Comparison of ENCODE assay signal across 8 cellular contexts in genomic region chr5:134905246-134905996, GRCh38. TPM values are rescaled to one million over a fixed set of nuclear protein-coding genes. Genes with fewer than 3 reads are reported as not detected.
A peak's percentile ranks its signal among the peaks of the same experiment; 100 is the strongest.
DNase-seq lines count a peak whose midpoint lies in the region; ATAC-seq lines count a peak whose summit lies in the region.

No MANE protein-coding gene starts in this region.

- H3K27me3 ChIP-seq in BLaER1 = no peaks in the 10 kb centered on the region

- peak; percentile 28 for ATAC-seq in GM19025 (IDR thresholded peaks at IDR 0.05; ENCODE audit: low read depth, unreplicated experiment)
- peak; percentile 22 for ATAC-seq in HG03378 (IDR thresholded peaks at IDR 0.05; ENCODE audit: unreplicated experiment)
- ATAC-seq in activated CD8-positive, alpha-beta T cell treated with anti-CD3 and anti-CD28 coated beads, Interleukin-2, amount 10 ng/mL, durations not matched to agents 7 days and 5 days = peak; percentile 42
- peak; percentile 25 for ATAC-seq in effector memory CD8-positive, alpha-beta T cell (replicated peaks)

- CTCF ChIA-PET in activated CD8-positive, alpha-beta T cell treated with anti-CD3 and anti-CD28 coated beads, Interleukin-2, amount 10 ng/mL, durations not matched to agents 7 days and 5 days (lab: Charles Lee) = interaction anchor here (0.6 to 4.9 kb wide), 34 partner anchors 10 to 1631 kb away, joined by 3 to 38 read pairs (median 4); partner anchors contain the start of genes C5orf24, CAMLG, CDKN2AIPNL and DDX46

- H4K20me1 ChIP-seq in BLaER1 = no peaks in the 10 kb centered on the region

- POLR2A ChIA-PET in activated CD8-positive, alpha-beta T cell treated with anti-CD3 and anti-CD28 coated beads, Interleukin-2, amount 10 ng/mL, durations not matched to agents 7 days and 5 days (lab: Charles Lee) = interaction anchor here (0.7 to 2.4 kb wide), 22 partner anchors 12 to 679 kb away, joined by 3 to 19 read pairs (median 7); partner anchors contain the start of genes C5orf24, CAMLG, DDX46 and PPP2CA

- peak overlapping the region; percentile 89 for H3K4me3 ChIP-seq in BLaER1

- H3K27ac ChIP-seq in BLaER1 = peak overlapping the region; percentile 99

- H3K9ac ChIP-seq in BLaER1 = peak overlapping the region; percentile 96

- peaks cover 33% of the 10 kb centered on the region for H3K4me1 Mint-ChIP-seq in activated CD8-positive, alpha-beta T cell treated with anti-CD3 and anti-CD28 coated beads, Interleukin-2, amount 10 ng/mL, durations not matched to agents 7 days and 5 days (ENCODE audit: low read depth)
- peaks cover 3 to 5% of the 10 kb centered on the region in 2 donors for H3K4me1 Mint-ChIP-seq in effector memory CD8-positive, alpha-beta T cell (ENCODE audit: low read depth in 2 of 2)

- peaks cover 29% of the 10 kb centered on the region for H3K36me3 ChIP-seq in BLaER1

- peak overlapping the region; percentile 78 for H3K4me2 ChIP-seq in BLaER1

- DNase-seq in NCI-H774 (lab: John Stamatoyannopoulos, UW) (peak; percentile 62), mesenteric fat pad (ENCODE audit: low spot score) (peak; percentile 91)
- peak; percentile 75 for DNase-seq in activated CD8-positive, alpha-beta T cell treated with anti-CD3 and anti-CD28 coated beads, Interleukin-2, amount 10 ng/mL, durations not matched to agents 7 days and 5 days
- peak; percentile 51 to 73 (median 55) for DNase-seq in effector memory CD8-positive, alpha-beta T cell
- peak; percentile 51 for DNase-seq in stimulated activated CD8-positive, alpha-beta memory T cell treated with anti-CD3 and anti-CD28 coated beads, Interleukin-15, amount 100 ng/mL, for 24 hours (ENCODE audit: low read depth)

- no peaks in the 10 kb centered on the region for H3K27me3 Mint-ChIP-seq in activated CD8-positive, alpha-beta T cell treated with anti-CD3 and anti-CD28 coated beads, Interleukin-2, amount 10 ng/mL, durations not matched to agents 7 days and 5 days (ENCODE audit: low read depth)
- H3K27me3 Mint-ChIP-seq in effector memory CD8-positive, alpha-beta T cell = no peaks in the 10 kb centered on the region

- peaks cover 52% of the 10 kb centered on the region for H3K4me1 ChIP-seq in BLaER1

- peak overlapping the region; percentile 98 for H3K27ac Mint-ChIP-seq in activated CD8-positive, alpha-beta T cell treated with anti-CD3 and anti-CD28 coated beads, Interleukin-2, amount 10 ng/mL, durations not matched to agents 7 days and 5 days
- peak overlapping the region; percentile 93 to 98 for H3K27ac Mint-ChIP-seq in effector memory CD8-positive, alpha-beta T cell

- no peaks in the 10 kb centered on the region for H3K9me3 Mint-ChIP-seq in activated CD8-positive, alpha-beta T cell treated with anti-CD3 and anti-CD28 coated beads, Interleukin-2, amount 10 ng/mL, durations not matched to agents 7 days and 5 days (ENCODE audit: insufficient read depth)
- H3K9me3 Mint-ChIP-seq in effector memory CD8-positive, alpha-beta T cell = no peaks in the 10 kb centered on the region

- no peaks in the 10 kb centered on the region for H3K9me3 ChIP-seq in BLaER1

- peaks cover 23% of the 10 kb centered on the region for H3K36me3 Mint-ChIP-seq in activated CD8-positive, alpha-beta T cell treated with anti-CD3 and anti-CD28 coated beads, Interleukin-2, amount 10 ng/mL, durations not matched to agents 7 days and 5 days (ENCODE audit: low read depth)
- H3K36me3 Mint-ChIP-seq in effector memory CD8-positive, alpha-beta T cell (ENCODE audit: insufficient read depth) = peaks cover 43% of the 10 kb centered on the region

- H3K4me3 Mint-ChIP-seq in activated CD8-positive, alpha-beta T cell treated with anti-CD3 and anti-CD28 coated beads, Interleukin-2, amount 10 ng/mL, durations not matched to agents 7 days and 5 days = peak overlapping the region; percentile 94
- peak overlapping the region; percentile 90 to 93 for H3K4me3 Mint-ChIP-seq in effector memory CD8-positive, alpha-beta T cell

RNA-seq across cellular contexts. Expression of gene PCBD2, which starts 0.5 kb away (rescaled TPM):
- total RNA-seq in activated CD8-positive, alpha-beta T cell treated with anti-CD3 and anti-CD28 coated beads, Interleukin-2, amount 10 ng/mL, durations not matched to agents 7 days and 5 days = 10 to 100 TPM; 11.3 to 14.4 TPM
- 10.7 TPM for total RNA-seq in mesenteric fat pad

RNA-seq across cellular contexts. Expression of gene TXNDC15, which starts 31.2 kb away (rescaled TPM):
- total RNA-seq in activated CD8-positive, alpha-beta T cell treated with anti-CD3 and anti-CD28 coated beads, Interleukin-2, amount 10 ng/mL, durations not matched to agents 7 days and 5 days = 10 to 100 TPM; 42.6 to 46.7 TPM
- total RNA-seq in mesenteric fat pad = 50.1 TPM

RNA-seq across cellular contexts. Expression of gene C5orf24, which starts 59.7 kb away (rescaled TPM):
- total RNA-seq in activated CD8-positive, alpha-beta T cell treated with anti-CD3 and anti-CD28 coated beads, Interleukin-2, amount 10 ng/mL, durations not matched to agents 7 days and 5 days = 10 to 100 TPM; 25.8 to 30.5 TPM
- 40.9 TPM for total RNA-seq in mesenteric fat pad

Comparison
In these comparisons a context has a peak if more than half of its experiments do, and no peak if none do; other contexts are left out.
1. Peak in every context shown above with its lines: DNase-seq, ATAC-seq, H3K4me3 ChIP-seq and H3K27ac ChIP-seq.